Comparison of ENCODE assay signal across 9 cellular contexts in the genomic region with DNA sequence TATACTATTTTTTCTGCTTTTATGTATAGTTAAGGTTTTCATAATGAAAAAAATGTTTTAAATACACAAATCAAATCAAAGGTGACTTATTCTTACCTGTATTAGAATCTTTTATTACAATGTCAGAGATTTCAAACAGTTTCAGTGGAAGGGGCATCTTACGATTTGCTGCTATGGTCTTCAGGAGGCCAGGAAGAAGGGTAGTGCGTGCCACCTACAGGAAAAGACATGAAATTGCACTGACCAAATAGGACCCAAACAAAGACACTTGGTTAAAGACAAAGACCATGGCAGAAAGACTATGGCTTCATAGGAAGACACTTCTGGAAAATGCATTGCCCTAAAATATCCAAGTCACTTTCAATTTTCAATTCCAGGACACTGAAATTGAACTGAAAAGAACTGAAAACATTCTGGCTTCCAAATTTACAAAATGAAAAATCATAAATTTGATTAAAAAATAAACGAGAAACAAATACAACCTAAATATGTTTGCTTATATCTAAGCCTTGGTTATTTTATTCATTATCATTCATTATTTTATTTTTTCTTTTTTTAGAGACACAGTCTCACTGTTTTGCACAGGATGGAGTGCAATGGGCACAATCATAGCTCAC. TPM values are rescaled to one million over a fixed set of nuclear protein-coding genes. Genes with fewer than 3 reads are reported as not detected.
DNase-seq lines count a peak whose midpoint lies in the region; ATAC-seq, FAIRE-seq and TF ChIP-seq lines count a peak whose summit lies in the region.
"Had no signal": no experiment of that assay in that cellular context is flagged by ENCODE, and none has a peak within 500 bp of the region (broad histone marks: within the 10 kb centered on the region; RNA-seq: fewer than 3 reads in every experiment).

No MANE protein-coding gene starts in this region.

- no peaks in the 10 kb centered on the region for H3K27me3 Mint-ChIP-seq in brain

- TF ChIP-seq CTCF in brain (conservative IDR thresholded peaks at IDR 0.05), result peak; percentile 86 to 88

- peaks cover 37% of the 10 kb centered on the region for H3K36me3 Mint-ChIP-seq in brain

- ATAC-seq in GM19463 (IDR thresholded peaks at IDR 0.05; ENCODE audit: unreplicated experiment), result peak; percentile 77
- ATAC-seq in HG03378 (IDR thresholded peaks at IDR 0.05; ENCODE audit: unreplicated experiment), result peak; percentile 85

- no peak for FAIRE-seq in urothelium cell line (lab: Jason Lieb, UNC)

- DNase-seq in DMS79 treated with DMSO at 0.1 percent for 48 hours (lab: John Stamatoyannopoulos, UW), result peak; percentile 57
- peak; percentile 47 for DNase-seq in NCI-H460 (ENCODE audit: extremely low read depth, low read depth)
- DNase-seq in kidney glomerular epithelial cell (lab: John Stamatoyannopoulos, UW), result peak; percentile 61
- DNase-seq in urothelium cell line (ENCODE audit: low spot score), result peak; percentile 64
- no peak for DNase-seq in UCSD-AML1 (lab: John Stamatoyannopoulos, UW; ENCODE audit: unreplicated experiment)
- DNase-seq: activated T-cell treated with anti-CD3 and anti-CD28 coated beads, Interleukin-2, amount 50 U/mL, for 4 hours had no signal

- H3K4me1 Mint-ChIP-seq in brain, result peaks cover 4% of the 10 kb centered on the region

- no peak overlapping the region for H3K4me3 Mint-ChIP-seq in brain
- H3K4me3 Mint-ChIP-seq: activated T-cell treated with anti-CD3 and anti-CD28 coated beads, Interleukin-2, amount 50 U/mL, for 4 hours had no signal

- H3K9me3 Mint-ChIP-seq in brain, result no peaks in the 10 kb centered on the region
- H3K9me3 Mint-ChIP-seq: activated T-cell treated with anti-CD3 and anti-CD28 coated beads, Interleukin-2, amount 50 U/mL, for 4 hours had no signal

- H3K27ac Mint-ChIP-seq in brain, result peak overlapping the region in 2 of 5 experiments; percentile 1 to 38

RNA-seq across cellular contexts. Expression of a gene that starts 42.1 kb away (rescaled TPM):
- total RNA-seq in NCI-H460 (2014; rRNA removed; shearing (Covaris generic)), result 101 and 103 TPM in 2 replicates
- 35.4 and 36.3 TPM in 2 replicates for polyA plus RNA-seq in NCI-H460 (2014; cell fraction: nucleus; rRNA removed)
- polyA plus RNA-seq in brain (ENCODE audit: insufficient read depth, low read depth, low replicate concordance), result 32.4 TPM

RNA-seq across cellular contexts. Expression of a gene that starts 57.6 kb away (rescaled TPM):
- not detected in 2 replicates for total RNA-seq in NCI-H460 (2014; rRNA removed; shearing (Covaris generic))
- polyA plus RNA-seq in NCI-H460 (2014; cell fraction: nucleus; rRNA removed), result not detected in 2 replicates
- polyA plus RNA-seq in brain (ENCODE audit: insufficient read depth, low read depth, low replicate concordance), result not detected
- total RNA-seq: activated T-cell treated with anti-CD3 and anti-CD28 coated beads, Interleukin-2, amount 50 U/mL, for 4 hours had no signal
